In genomic region chr6:44949595-44950201, GRCh38 we compare ENCODE assay signal across 1 cellular context.
TF ChIP-seq lines count a peak whose summit lies in the region.

No MANE protein-coding gene starts in this region.

TF ChIP-seq in K562, 482 proteins besides CTCF, POLR2A, EP300 and RAD21 (continued from another document):
- TF ChIP-seq ZBTB12 (CRISPR knock-in tag; IDR thresholded peaks at IDR 0.05) (no peak), JUND (IDR thresholded peaks at IDR 0.05; ENCODE audit: borderline replicate concordance, low read depth, low read length) (no peak), JUND (tag; IDR thresholded peaks at IDR 0.05; ENCODE audit: borderline replicate concordance, low read depth, low read length) (no peak), TEAD2 (tag; IDR thresholded peaks at IDR 0.05) (no peak), KLF6 (CRISPR knock-in tag; IDR thresholded peaks at IDR 0.05; ENCODE audit: borderline replicate concordance) (no peak), DPF2 (IDR thresholded peaks at IDR 0.05) (no peak)
TF ChIP-seq in K562: peak in this region for 1.
